In genomic region chr12:105257321-105257728, GRCh38 we compare ENCODE assay signal across 13 cellular contexts. TPM values are rescaled to one million over a fixed set of nuclear protein-coding genes. Genes with fewer than 3 reads are reported as not detected.
DNase-seq lines count a peak whose midpoint lies in the region; TF ChIP-seq lines count a peak whose summit lies in the region.
"Had no signal": no experiment of that assay in that cellular context is flagged by ENCODE, and none has a peak within 500 bp of the region (broad histone marks: within the 10 kb centered on the region; RNA-seq: fewer than 3 reads in every experiment).

No MANE protein-coding gene starts in this region.

- CTCF ChIA-PET in BJ (lab: Yijun Ruan, JAX), result no interaction called here

- H3K4me3 ChIP-seq in BJ (ENCODE audit: low read depth, low read length) (no peak overlapping the region), epithelial cell of esophagus (ENCODE audit: low read length) (no peak overlapping the region), rectal smooth muscle tissue (ENCODE audit: low read length) (no peak overlapping the region)
- H3K4me3 ChIP-seq: HAP-1 had no signal

- no peak overlapping the region for H3K9ac ChIP-seq in rectal smooth muscle tissue (ENCODE audit: low read length)

- H3K36me3 ChIP-seq in BJ (ENCODE audit: control insufficient read depth, insufficient read depth, low read length) (no peaks in the 10 kb centered on the region), rectal smooth muscle tissue (ENCODE audit: control insufficient read depth, insufficient read depth, low read length) (no peaks in the 10 kb centered on the region)
- H3K36me3 ChIP-seq: HAP-1 had no signal

- POLR2A ChIA-PET in BJ (lab: Charles Lee), result no interaction called here

- peak overlapping the region; percentile 46 for H3K27ac ChIP-seq in rectal smooth muscle tissue (ENCODE audit: low read depth, low read length)

- H3K27me3 ChIP-seq in BJ (ENCODE audit: control insufficient read depth, insufficient read depth, low read length), result no peaks in the 10 kb centered on the region
- no peaks in the 10 kb centered on the region for H3K27me3 ChIP-seq in rectal smooth muscle tissue (ENCODE audit: control insufficient read depth, insufficient read depth, low read length)

- DNase-seq in BJ (ENCODE audit: low read depth), result peak; percentile 86
- peak; percentile 91 for DNase-seq in RPMI7951 (ENCODE audit: low read depth)
- DNase-seq in epithelial cell of esophagus (ENCODE audit: low read depth), result peak; percentile 73
- no peak for DNase-seq in cerebellum (ENCODE audit: low spot score)
- no peak for DNase-seq in stimulated activated CD4-positive, alpha-beta T cell treated with anti-CD3 and anti-CD28 coated beads, Interleukin-2, amount 100 ng/mL, for 24 hours
- DNase-seq in NCI-H2171 treated with DMSO at 0.1 percent for 48 hours (lab: John Stamatoyannopoulos, UW), result no peak
- DNase-seq in NCI-H524 (lab: John Stamatoyannopoulos, UW), result no peak
- DNase-seq: activated CD4-positive, alpha-beta T cell treated with anti-CD3 and anti-CD28 coated beads for 1 hour; CD4-positive, alpha-beta T cell; hypothalamus; NCI-H2107 had no signal

- H3K4me1 ChIP-seq in rectal smooth muscle tissue (ENCODE audit: control insufficient read depth, insufficient read depth, low read length), result no peaks in the 10 kb centered on the region

- TF ChIP-seq CTCF in BJ (IDR thresholded peaks at IDR 0.05; ENCODE audit: insufficient read depth, low read depth, low read length), result no peak
- no peak for TF ChIP-seq CTCF in epithelial cell of esophagus (IDR thresholded peaks at IDR 0.05; ENCODE audit: insufficient read depth, low read depth, low read length, missing control alignments)

RNA-seq across cellular contexts. Expression of gene APPL2, which starts 21.4 kb away (rescaled TPM):
- 58.4 and 59.4 TPM in 2 replicates for polyA plus RNA-seq in BJ (2011; rRNA removed)
- polyA minus RNA-seq in BJ (2011; rRNA and poly(A)+ RNA removed), result 49.2 and 55.9 TPM in 2 replicates
- total RNA-seq in RPMI7951 (2014; rRNA removed; shearing (Covaris generic)), result 17.8 and 20.7 TPM in 2 replicates
- 67.3 TPM for total RNA-seq in cerebellum

Comparison
In these comparisons a context has a peak if more than half of its experiments do, and no peak if none do; other contexts are left out.
1. DNase-seq: peak in BJ (single experiment), RPMI7951 (single experiment) and epithelial cell of esophagus (single experiment); none in cerebellum (single experiment), stimulated activated CD4-positive, alpha-beta T cell treated with anti-CD3 and anti-CD28 coated beads, Interleukin-2, amount 100 ng/mL, for 24 hours (0 of 2), NCI-H2171 treated with DMSO at 0.1 percent for 48 hours (single experiment) and NCI-H524 (0 of 2).